Comparison of ENCODE assay signal across 14 cellular contexts in the genomic region with DNA sequence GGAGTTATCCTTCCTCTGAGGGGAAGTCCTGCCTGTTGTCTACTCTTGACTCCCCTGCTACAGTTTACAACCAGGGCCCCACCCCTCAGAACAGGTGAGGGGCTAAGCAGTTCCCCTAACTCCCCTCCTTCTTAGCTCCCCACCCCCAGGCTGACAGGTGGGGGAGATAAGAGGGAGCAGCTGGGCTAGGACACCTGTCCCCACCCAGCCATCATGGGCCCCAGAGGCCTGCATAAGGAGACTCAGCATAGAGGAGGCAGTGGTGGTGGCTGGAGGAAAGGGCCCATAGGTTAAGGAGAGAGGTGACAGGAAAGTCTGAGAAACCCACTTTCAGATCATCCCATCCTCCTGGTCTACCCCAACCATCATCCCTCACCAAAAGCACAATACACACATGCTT. TPM values are rescaled to one million over a fixed set of nuclear protein-coding genes. Genes with fewer than 3 reads are reported as not detected.
DNase-seq lines count a peak whose midpoint lies in the region; ATAC-seq and TF ChIP-seq lines count a peak whose summit lies in the region.
"Had no signal": no experiment of that assay in that cellular context is flagged by ENCODE, and none has a peak within 500 bp of the region (broad histone marks: within the 10 kb centered on the region; RNA-seq: fewer than 3 reads in every experiment).

No MANE protein-coding gene starts in this region.

- peaks cover 99% of the 10 kb centered on the region for H3K4me1 Mint-ChIP-seq in activated B cell treated with CpG ODN at 0.5 μM for 24 hours
- peaks cover 83% of the 10 kb centered on the region for H3K4me1 Mint-ChIP-seq in memory B cell

- H3K27ac Mint-ChIP-seq in activated B cell treated with CpG ODN at 0.5 μM for 24 hours (peak overlapping the region; percentile 97), memory B cell (peak overlapping the region; percentile 67)

- H3K27me3 Mint-ChIP-seq in activated B cell treated with CpG ODN at 0.5 μM for 24 hours (no peaks in the 10 kb centered on the region), memory B cell (no peaks in the 10 kb centered on the region)

- no peak for ATAC-seq in activated B cell treated with CpG ODN at 0.5 μM for 24 hours (ENCODE audit: low read depth)
- no peak for ATAC-seq in memory B cell (ENCODE audit: low read depth)
- no peak for ATAC-seq in HG03095 (IDR thresholded peaks at IDR 0.05; ENCODE audit: unreplicated experiment)
- no peak for ATAC-seq in GM18511 (IDR thresholded peaks at IDR 0.05; ENCODE audit: unreplicated experiment)
- ATAC-seq in HG03571 (IDR thresholded peaks at IDR 0.05; ENCODE audit: unreplicated experiment), result no peak
- ATAC-seq: activated T-cell treated with anti-CD3 and anti-CD28 coated beads, Interleukin-2, amount 50 U/mL, for 4 hours; K562 had no signal

- H3K36me3 Mint-ChIP-seq in activated B cell treated with CpG ODN at 0.5 μM for 24 hours (ENCODE audit: low read depth), result peaks cover 47% of the 10 kb centered on the region
- H3K36me3 Mint-ChIP-seq in memory B cell, result peaks cover 2% of the 10 kb centered on the region

- TF ChIP-seq CTCF in activated B cell treated with CpG ODN at 0.5 μM for 24 hours (IDR thresholded peaks at IDR 0.05), result no peak

- H3K4me3 Mint-ChIP-seq in activated B cell treated with CpG ODN at 0.5 μM for 24 hours (peak overlapping the region; percentile 66), memory B cell (peak overlapping the region; percentile 89)

- H3K27ac ChIP-seq in substantia nigra (ENCODE audit: low read depth, low read length, poor library complexity, severe bottlenecking), result peak overlapping the region; percentile 78

- POLR2A ChIA-PET in activated B cell treated with CpG ODN at 0.5 μM for 24 hours (lab: Charles Lee), result interaction anchor here (0.5 to 22.2 kb wide), 5 partner anchors 5 to 258 kb away, joined by 4 to 1179 read pairs (median 18); a partner anchor contains a TSS

- CTCF ChIA-PET in activated B cell treated with CpG ODN at 0.5 μM for 24 hours (lab: Charles Lee), result interaction anchor here (0.7 to 2.8 kb wide), 4 partner anchors 11 to 133 kb away, joined by 3 to 25 read pairs (median 6); no protein-coding TSS in a partner anchor

- intact Hi-C loops in activated B cell treated with CpG ODN at 0.5 μM for 24 hours (cut with micrococcal nuclease), result no loop called here

- H3K9me3 Mint-ChIP-seq in activated B cell treated with CpG ODN at 0.5 μM for 24 hours (no peaks in the 10 kb centered on the region), memory B cell (no peaks in the 10 kb centered on the region)
- H3K9me3 Mint-ChIP-seq: activated T-cell treated with anti-CD3 and anti-CD28 coated beads, Interleukin-2, amount 50 U/mL, for 4 hours had no signal

- peak; percentile 47 for DNase-seq in SIG-M5 treated with dmso at 0.1 percent for 504 hours (lab: John Stamatoyannopoulos, UW; ENCODE audit: unreplicated experiment)
- DNase-seq in SIG-M5 (lab: John Stamatoyannopoulos, UW), result no peak
- no peak for DNase-seq in activated B cell treated with CpG ODN at 0.5 μM for 24 hours
- DNase-seq in memory B cell (ENCODE audit: low spot score in 2 of 2), result no peak
- DNase-seq in substantia nigra (lab: John Stamatoyannopoulos, UW), result no peak
- DNase-seq: ACHN; activated T-cell treated with anti-CD3 and anti-CD28 coated beads, Interleukin-2, amount 50 U/mL, for 4 hours; GF-D8; NCI-H526 treated with DMSO at 0.1 percent for 48 hours; T1000 had no signal

RNA-seq across cellular contexts. Expression of a gene that starts 6.8 kb away (rescaled TPM):
- 101 and 114 TPM in 2 replicates for total RNA-seq in activated B cell treated with CpG ODN at 0.5 μM for 24 hours
